ENCODE assay signal across 9 cellular contexts in genomic region chr15:90932660-90932991, GRCh38. TPM values are rescaled to one million over a fixed set of nuclear protein-coding genes. Genes with fewer than 3 reads are reported as not detected.
A peak's percentile ranks its signal among the peaks of the same experiment; 100 is the strongest.
DNase-seq lines count a peak whose midpoint lies in the region; FAIRE-seq and TF ChIP-seq lines count a peak whose summit lies in the region.
"Had no signal": no experiment of that assay in that cellular context is flagged by ENCODE, and none has a peak within 500 bp of the region (broad histone marks: within the 10 kb centered on the region; RNA-seq: fewer than 3 reads in every experiment).

No MANE protein-coding gene starts in this region.

- H3K14ac ChIP-seq in H1 (ENCODE audit: insufficient read length), result no peak overlapping the region

- no peak overlapping the region; a peak in 1 of 7 replicates for H3K9ac ChIP-seq in H1 (replicated peaks in 1 of 4; ENCODE audit: extremely low read depth in 1 of 4, low read depth in 3 of 4, low read length in 3 of 4)

- H4K20me1 ChIP-seq in PC-9 (ENCODE audit: insufficient read depth) (no peaks in the 10 kb centered on the region), H1 (replicated peaks in 1 of 2; ENCODE audit: control insufficient read depth in 1 of 2, insufficient read depth in 2 of 2, low read length in 2 of 2) (peaks cover 0 to 1% of the 10 kb centered on the region in 2 experiments)

- H4K5ac ChIP-seq in H1 (ENCODE audit: insufficient read length, low read depth, low read length), result no peak overlapping the region

- TF ChIP-seq CTCF in PC-9 (conservative IDR thresholded peaks at IDR 0.05) (peak; percentile 19; the same call in 1 of the 2 replicates), H1 (IDR thresholded peaks at IDR 0.05; ENCODE audit: control extremely low read depth in 1 of 3, insufficient read depth in 1 of 3, low read depth in 1 of 3, low read length in 3 of 3) (no peak), ovary (IDR thresholded peaks at IDR 0.05) (no peak)

- peak overlapping the region; percentile 82 for H3K27ac ChIP-seq in CD4-positive, alpha-beta memory T cell (ENCODE audit: low read depth, low read length)
- H3K27ac ChIP-seq in PC-9, result no peak overlapping the region
- no peak overlapping the region for H3K27ac ChIP-seq in H1 (ENCODE audit: low read depth, low read length)
- H3K27ac ChIP-seq in ovary, result peak overlapping the region in 1 of 2 donors; percentile 81

- no peak overlapping the region for H3K56ac ChIP-seq in H1 (replicated peaks; ENCODE audit: insufficient read length, low read depth, low read length)

- TF ChIP-seq POLR2A in H1 (IDR thresholded peaks at IDR 0.05; ENCODE audit: control extremely low read depth in 1 of 2, low read depth in 2 of 2, low read length in 2 of 2) (no peak), ovary (IDR thresholded peaks at IDR 0.05) (no peak)

- intact Hi-C loops in CD4-positive, alpha-beta memory T cell (cut with micrococcal nuclease), result loop anchor here (5.0 to 10.0 kb wide), 2 partner anchors 542 to 925 kb away; no protein-coding TSS in a partner anchor
- intact Hi-C loops in PC-9 (cut with micrococcal nuclease; ENCODE audit: unreplicated experiment), result loop anchor here (1.0 to 10.0 kb wide), 5 partner anchors 101 to 830 kb away; partner anchors contain the start of genes BLM and IDH2
- intact Hi-C loops in ovary (cut with DNase I), result no loop called here

- no peak overlapping the region for H3K18ac ChIP-seq in H1 (ENCODE audit: extremely low read depth, low read length)

- H3K27ac Mint-ChIP-seq in CD4-positive, alpha-beta memory T cell, result peak overlapping the region; percentile 87 to 99 (median 99)

- 0 out of 2 replicates have a peak overlapping the region, but pooled peaks have one; percentile 27 for H2BK12ac ChIP-seq in H1 (ENCODE audit: low read depth, low read length)

- H3K9me2 ChIP-seq in PC-9 (ENCODE audit: insufficient read depth), result no peaks in the 10 kb centered on the region

- TF ChIP-seq EP300 in H1 (IDR thresholded peaks at IDR 0.05; ENCODE audit: borderline replicate concordance in 1 of 2, low read depth in 2 of 2, low read length in 2 of 2) (no peak), ovary (IDR thresholded peaks at IDR 0.05) (no peak)

- H2AFZ ChIP-seq in PC-9 (peak overlapping the region; percentile 100), H1 (ENCODE audit: low read length) (0 out of 2 replicates have a peak overlapping the region, but pooled peaks have one; percentile 43)

- FAIRE-seq in H1 (lab: Jason Lieb, UNC), result no peak
- FAIRE-seq: TTC549 had no signal

- no peak overlapping the region for H2AK5ac ChIP-seq in H1 (ENCODE audit: low read depth, low read length)

- H3K4me1 Mint-ChIP-seq in CD4-positive, alpha-beta memory T cell, result peaks cover 35 to 77% (median 55%) of the 10 kb centered on the region in 4 donors

- CTCF ChIA-PET in CD4-positive, alpha-beta memory T cell (lab: Charles Lee; ENCODE audit: partially characterized antibody), result interaction anchor here (1.2 to 10.3 kb wide), 24 partner anchors 11 to 699 kb away, joined by 3 to 344 read pairs (median 6); partner anchors contain the start of genes BLM, CIB1, GDPGP1 and MAN2A2
- CTCF ChIA-PET in PC-9 (lab: Charles Lee) (interaction anchor here (0.6 to 2.2 kb wide), 6 partner anchors 30 to 866 kb away, joined by 3 to 11 read pairs (median 4); partner anchors contain the start of genes MAN2A2 and VPS33B), H1 (lab: Charles Lee; ENCODE audit: partially characterized antibody) (interaction anchor here (0.7 to 20.7 kb wide), 44 partner anchors 10 to 920 kb away, joined by 3 to 306 read pairs (median 5); partner anchors contain the start of genes BLM, FES, FURIN and MAN2A2)

- H3K79me1 ChIP-seq in H1 (ENCODE audit: low read depth, low read length), result no peaks in the 10 kb centered on the region; the same call in 1 of the 2 replicates

- no peaks in the 10 kb centered on the region for H3K9me3 ChIP-seq in CD4-positive, alpha-beta memory T cell (ENCODE audit: control insufficient read depth in 1 of 2, low read length in 2 of 2)
- no peaks in the 10 kb centered on the region for H3K9me3 ChIP-seq in PC-9 (ENCODE audit: insufficient read depth, low read depth)
- no peaks in the 10 kb centered on the region for H3K9me3 ChIP-seq in H1 (ENCODE audit: insufficient read depth in 2 of 2, low read depth in 1 of 2, low read length in 1 of 2)
- no peaks in the 10 kb centered on the region for H3K9me3 ChIP-seq in ovary

- H2BK15ac ChIP-seq in H1 (ENCODE audit: low read length), result no peak overlapping the region

- TF ChIP-seq RAD21 in H1 (IDR thresholded peaks at IDR 0.05 in 1 of 2, conservative IDR thresholded peaks at IDR 0.05 in 1 of 2; ENCODE audit: low read depth in 2 of 2, low read length in 2 of 2), result no peak

- no TSS peak for BruUV-seq in PC-9 (replicated peaks; lab: Mats Ljungman, UMichigan)

- H3K4me3 Mint-ChIP-seq in CD4-positive, alpha-beta memory T cell, result peak overlapping the region in 7 of 8 donors; percentile 41 to 99 (median 94)

- H3K79me2 ChIP-seq in PC-9 (ENCODE audit: low read depth) (peaks cover 11% of the 10 kb centered on the region), H1 (ENCODE audit: control insufficient read depth in 1 of 2, insufficient read depth in 2 of 2, low read length in 2 of 2) (no peaks in the 10 kb centered on the region)

- no peak overlapping the region for H4K91ac ChIP-seq in H1 (replicated peaks; ENCODE audit: insufficient read length, low read length)

- H2BK5ac ChIP-seq in H1 (ENCODE audit: low read depth, low read length), result no peak overlapping the region

- H3K4me2 ChIP-seq in PC-9 (peak overlapping the region; percentile 73), H1 (ENCODE audit: insufficient read depth in 1 of 2, low read depth in 2 of 2, low read length in 2 of 2) (peak overlapping the region; percentile 47 to 93)

- H2BK20ac ChIP-seq in H1 (ENCODE audit: low read length), result no peak overlapping the region

- peaks cover 0 to 21% of the 10 kb centered on the region in 2 donors for H3K36me3 Mint-ChIP-seq in CD4-positive, alpha-beta memory T cell

- POLR2A ChIA-PET in CD4-positive, alpha-beta memory T cell (lab: Charles Lee; ENCODE audit: partially characterized antibody), result interaction anchor here (0.9 to 10.0 kb wide), 19 partner anchors 9 to 701 kb away, joined by 3 to 315 read pairs (median 8); partner anchors contain the start of genes BLM, CIB1, GDPGP1 and IQGAP1
- POLR2A ChIA-PET in PC-9 (lab: Charles Lee; ENCODE audit: unreplicated experiment), result no interaction called here
- POLR2A ChIA-PET in H1 (lab: Charles Lee; ENCODE audit: partially characterized antibody), result interaction anchor here (0.8 to 5.0 kb wide), 5 partner anchors 11 to 62 kb away, joined by 3 to 24 read pairs (median 12); partner anchors contain the start of genes MAN2A2 and RCCD1

- H3F3A ChIP-seq in PC-9 (ENCODE audit: insufficient read depth, low read depth), result peaks cover 15% of the 10 kb centered on the region; the same call in 1 of the 2 replicates

- peak in 1 of 5 donors; percentile 49 for DNase-seq in CD4-positive, alpha-beta memory T cell
- DNase-seq in PC-9 (no peak), H1 (ENCODE audit: low read depth in 1 of 2, low spot score in 2 of 2) (no peak), ovary (no peak), SW480 (ENCODE audit: low spot score) (no peak), anterior cingulate cortex (lab: John Stamatoyannopoulos, UW) (no peak), dermis blood vessel endothelial cell (no peak)
- no peak for DNase-seq in activated CD4-positive, alpha-beta T cell treated with anti-CD3 and anti-CD28 coated beads for 1 hour

- no peaks in the 10 kb centered on the region for H3K27me3 ChIP-seq in CD4-positive, alpha-beta memory T cell (ENCODE audit: insufficient read depth, low read length)
- H3K27me3 ChIP-seq in PC-9 (ENCODE audit: insufficient read depth, low read depth), result no peaks in the 10 kb centered on the region
- 0 out of 7 replicates have a peak, but pooled peaks cover 0 to 4% (median 0%) of the 10 kb centered on the region in 4 experiments for H3K27me3 ChIP-seq in H1 (replicated peaks in 1 of 4; ENCODE audit: control insufficient read depth in 3 of 4, extremely low read depth in 1 of 4, insufficient read depth in 3 of 4, low read length in 3 of 4)
- H3K27me3 ChIP-seq in ovary, result no peaks in the 10 kb centered on the region

- H3K4me1 ChIP-seq in CD4-positive, alpha-beta memory T cell (ENCODE audit: insufficient read depth, low read length), result peaks cover 58% of the 10 kb centered on the region
- H3K4me1 ChIP-seq in PC-9 (replicated peaks; ENCODE audit: insufficient read depth), result peaks cover 33% of the 10 kb centered on the region
- peaks cover 0 to 13% (median 7%) of the 10 kb centered on the region in 4 experiments; a peak in 6 of 7 replicates for H3K4me1 ChIP-seq in H1 (replicated peaks in 1 of 4; ENCODE audit: control insufficient read depth in 3 of 4, insufficient read depth in 4 of 4, low read length in 3 of 4)
- peaks cover 18% of the 10 kb centered on the region for H3K4me1 ChIP-seq in ovary (ENCODE audit: insufficient read depth)

- no peaks in the 10 kb centered on the region for H3K27me3 Mint-ChIP-seq in CD4-positive, alpha-beta memory T cell

- H4K8ac ChIP-seq in H1 (ENCODE audit: extremely low read depth, insufficient read depth, low read length), result no peak overlapping the region

- H3K23ac ChIP-seq in H1 (ENCODE audit: insufficient read length), result no peak overlapping the region

- H3K23me2 ChIP-seq in H1 (ENCODE audit: low read depth, low read length), result peaks cover 11% of the 10 kb centered on the region; the same call in 1 of the 2 replicates

- no peak overlapping the region for H3K4ac ChIP-seq in H1 (replicated peaks; ENCODE audit: insufficient read length, low read depth, low read length)

- no peaks in the 10 kb centered on the region for H3K36me3 ChIP-seq in CD4-positive, alpha-beta memory T cell (ENCODE audit: insufficient read depth, low read length)
- H3K36me3 ChIP-seq in PC-9 (ENCODE audit: low read depth) (no peaks in the 10 kb centered on the region), H1 (ENCODE audit: control insufficient read depth in 2 of 4, insufficient read depth in 4 of 4, low read length in 3 of 4) (peaks cover 0 to 4% (median 1%) of the 10 kb centered on the region in 4 experiments; a peak in 1 of 8 replicates), ovary (no peaks in the 10 kb centered on the region)

- peaks cover 0 to 6% (median 0%) of the 10 kb centered on the region in 8 donors for H3K9me3 Mint-ChIP-seq in CD4-positive, alpha-beta memory T cell

- 45% methylated on average over 2 of the region's 5 CpGs; no CpG with 5 or more reads in 1 of the 2 experiments for WGBS in H1 (ENCODE audit: extremely low coverage in 1 of 2, insufficient coverage in 1 of 2, insufficient read length in 1 of 2, insufficient replicate concordance in 2 of 2, low coverage in 1 of 2, low lambda C conversion rate in 2 of 2, missing lambda C conversion rate in 1 of 2), 2 experiments
- WGBS in ovary, 3 donors, result 19 to 20% (median 20%) methylated on average over 5 of the region's 5 CpGs

- peak overlapping the region; percentile 95 to 96 for H3K4me3 ChIP-seq in CD4-positive, alpha-beta memory T cell (ENCODE audit: low read length in 2 of 2)
- peak overlapping the region; percentile 88; the same call in 1 of the 2 replicates for H3K4me3 ChIP-seq in PC-9
- H3K4me3 ChIP-seq in H1 (ENCODE audit: extremely low read depth in 1 of 4, insufficient read depth in 2 of 4, low read depth in 3 of 4, low read length in 4 of 4), result peak overlapping the region in 2 of 4 experiments; percentile 58 to 82; a peak in 4 of 8 replicates
- peak overlapping the region; percentile 69 for H3K4me3 ChIP-seq in ovary

- H2BK120ac ChIP-seq in H1 (replicated peaks; ENCODE audit: low read depth, low read length), result no peak overlapping the region

RNA-seq across cellular contexts. Expression of gene HDDC3, which starts 0.3 kb away (rescaled TPM):
- total RNA-seq in CD4-positive, alpha-beta memory T cell, result 10 to 100 TPM; 27.4 to 28.3 TPM
- 10 to 100 TPM; 34.6 to 38.7 TPM for polyA plus RNA-seq in CD4-positive, alpha-beta memory T cell
- total RNA-seq in PC-9 (2021), result 18.1 and 20.9 TPM in 2 replicates
- 16.3 and 17.0 TPM in 2 replicates for total RNA-seq in H1 (2021; fragmentation: NEBNext Ultra II Directional; extraction: Animal tissue kit (Norgen Biotek cat#: 25700))
- 16.5 and 19.6 TPM in 2 replicates for polyA plus RNA-seq in H1 (2011; rRNA removed)
- polyA plus RNA-seq in H1 (2011; cell fraction: cytosol; rRNA removed), result 20.7 TPM
- 16.6 TPM for polyA plus RNA-seq in H1 (2011; cell fraction: nucleus; rRNA removed)
- 10.3 to 16.5 TPM (median 13.7 TPM) in 4 replicates for polyA plus RNA-seq in H1 (2012, experiment 1 of 2)
- polyA plus RNA-seq in H1 (2012, experiment 2 of 2), result 13.7 TPM
- polyA plus RNA-seq in H1 (2013, experiment 1 of 2), result 14.9 TPM
- polyA plus RNA-seq in H1 (2013, experiment 2 of 2), result 13.1 TPM
- 15.6 and 17.6 TPM in 2 replicates for polyA minus RNA-seq in H1 (2011; rRNA and poly(A)+ RNA removed)
- 11.1 TPM for polyA minus RNA-seq in H1 (2011; cell fraction: cytosol; rRNA and poly(A)+ RNA removed)
- polyA minus RNA-seq in H1 (2011; cell fraction: nucleus; rRNA and poly(A)+ RNA removed), result 17.6 TPM
- 10 to 100 TPM; 11.7 to 17.2 (median 13.5) TPM for total RNA-seq in ovary
- 10 to 100 TPM; 13.0 to 13.1 TPM for polyA plus RNA-seq in ovary
- total RNA-seq in dermis blood vessel endothelial cell, result 16.3 and 16.7 TPM in 2 replicates

RNA-seq across cellular contexts. Expression of gene UNC45A, which starts 2.5 kb away (rescaled TPM):
- 10 to 100 TPM; 71.1 to 72.3 TPM for total RNA-seq in CD4-positive, alpha-beta memory T cell
- polyA plus RNA-seq in CD4-positive, alpha-beta memory T cell, result 10 to 100 TPM; 41.7 to 68.9 TPM
- total RNA-seq in PC-9 (2021), result 81.8 and 86.0 TPM in 2 replicates
- total RNA-seq in H1 (2021; fragmentation: NEBNext Ultra II Directional; extraction: Animal tissue kit (Norgen Biotek cat#: 25700)), result 75.4 and 84.2 TPM in 2 replicates
- polyA plus RNA-seq in H1 (2011; rRNA removed), result 74.1 and 87.2 TPM in 2 replicates
- 89.0 TPM for polyA plus RNA-seq in H1 (2011; cell fraction: cytosol; rRNA removed)
- polyA plus RNA-seq in H1 (2011; cell fraction: nucleus; rRNA removed), result 152 TPM
- 58.1 to 98.9 TPM (median 91.2 TPM) in 4 replicates for polyA plus RNA-seq in H1 (2012, experiment 1 of 2)
- 60.3 TPM for polyA plus RNA-seq in H1 (2012, experiment 2 of 2)
- 30.1 TPM for polyA plus RNA-seq in H1 (2013, experiment 1 of 2)
- 26.3 TPM for polyA plus RNA-seq in H1 (2013, experiment 2 of 2)
- polyA minus RNA-seq in H1 (2011; rRNA and poly(A)+ RNA removed), result 72.3 and 80.6 TPM in 2 replicates
- 47.0 TPM for polyA minus RNA-seq in H1 (2011; cell fraction: cytosol; rRNA and poly(A)+ RNA removed)
- 59.5 TPM for polyA minus RNA-seq in H1 (2011; cell fraction: nucleus; rRNA and poly(A)+ RNA removed)
- 10 to 100 TPM; 26.2 to 75.6 (median 56.1) TPM for total RNA-seq in ovary
- polyA plus RNA-seq in ovary, result 10 to 100 TPM; 30.5 to 50.8 TPM
- 128 and 141 TPM in 2 replicates for total RNA-seq in dermis blood vessel endothelial cell

RNA-seq across cellular contexts. Expression of gene RCCD1, which starts 22.1 kb away (rescaled TPM):
- 10 to 100 TPM; 14.0 to 15.6 TPM for total RNA-seq in CD4-positive, alpha-beta memory T cell
- polyA plus RNA-seq in CD4-positive, alpha-beta memory T cell, result 1 to 10 TPM; 2.0 to 4.7 TPM
- total RNA-seq in PC-9 (2021) (51.4 and 51.5 TPM in 2 replicates), ovary (10 to 100 TPM in 6 of 7 donors, 1 to 10 TPM in 1; 8.8 to 15.6 (median 13.5) TPM), dermis blood vessel endothelial cell (6.8 and 12.4 TPM in 2 replicates)
- total RNA-seq in H1 (2021; fragmentation: NEBNext Ultra II Directional; extraction: Animal tissue kit (Norgen Biotek cat#: 25700)), result 16.2 and 18.8 TPM in 2 replicates
- polyA plus RNA-seq in H1 (2011; rRNA removed) (9.9 and 13.2 TPM in 2 replicates), ovary (10 to 100 TPM in 1 of 2 donors, 1 to 10 TPM in 1; 8.7 to 13.0 TPM)
- 15.6 TPM for polyA plus RNA-seq in H1 (2011; cell fraction: cytosol; rRNA removed)
- 70.5 TPM for polyA plus RNA-seq in H1 (2011; cell fraction: nucleus; rRNA removed)
- 21.0 to 22.6 TPM (median 21.9 TPM) in 4 replicates for polyA plus RNA-seq in H1 (2012, experiment 1 of 2)
- 12.9 TPM for polyA plus RNA-seq in H1 (2012, experiment 2 of 2)
- 12.7 TPM for polyA plus RNA-seq in H1 (2013, experiment 1 of 2)
- 11.1 TPM for polyA plus RNA-seq in H1 (2013, experiment 2 of 2)
- polyA minus RNA-seq in H1 (2011; rRNA and poly(A)+ RNA removed), result 4.5 and 7.2 TPM in 2 replicates
- polyA minus RNA-seq in H1 (2011; cell fraction: cytosol; rRNA and poly(A)+ RNA removed), result 6.4 TPM
- polyA minus RNA-seq in H1 (2011; cell fraction: nucleus; rRNA and poly(A)+ RNA removed), result 18.9 TPM

RNA-seq across cellular contexts. Expression of gene MAN2A2, which starts 29.5 kb away (rescaled TPM):
- 100 to 1,000 TPM; 123 to 126 TPM for total RNA-seq in CD4-positive, alpha-beta memory T cell
- polyA plus RNA-seq in CD4-positive, alpha-beta memory T cell, result 10 to 100 TPM in 1 of 2 donors, 1 to 10 TPM in 1; 1.3 to 12.2 TPM
- total RNA-seq in PC-9 (2021) (26.4 and 27.1 TPM in 2 replicates), ovary (10 to 100 TPM; 25.3 to 66.5 (median 39.5) TPM), dermis blood vessel endothelial cell (23.1 and 38.7 TPM in 2 replicates)
- 21.9 and 23.1 TPM in 2 replicates for total RNA-seq in H1 (2021; fragmentation: NEBNext Ultra II Directional; extraction: Animal tissue kit (Norgen Biotek cat#: 25700))
- polyA plus RNA-seq in H1 (2011; rRNA removed) (29.7 and 35.9 TPM in 2 replicates), ovary (10 to 100 TPM; 25.8 to 29.1 TPM)
- polyA plus RNA-seq in H1 (2011; cell fraction: cytosol; rRNA removed), result 24.6 TPM
- polyA plus RNA-seq in H1 (2011; cell fraction: nucleus; rRNA removed), result 210 TPM
- 16.3 to 19.6 TPM (median 18.4 TPM) in 4 replicates for polyA plus RNA-seq in H1 (2012, experiment 1 of 2)
- polyA plus RNA-seq in H1 (2012, experiment 2 of 2), result 4.7 TPM
- polyA plus RNA-seq in H1 (2013, experiment 1 of 2), result 18.5 TPM
- 14.0 TPM for polyA plus RNA-seq in H1 (2013, experiment 2 of 2)
- 20.9 and 24.9 TPM in 2 replicates for polyA minus RNA-seq in H1 (2011; rRNA and poly(A)+ RNA removed)
- 9.3 TPM for polyA minus RNA-seq in H1 (2011; cell fraction: cytosol; rRNA and poly(A)+ RNA removed)
- 32.5 TPM for polyA minus RNA-seq in H1 (2011; cell fraction: nucleus; rRNA and poly(A)+ RNA removed)

RNA-seq across cellular contexts. Expression of gene FES, which starts 48.3 kb away (rescaled TPM):
- 1 to 10 TPM; 2.3 to 3.0 TPM for total RNA-seq in CD4-positive, alpha-beta memory T cell
- polyA plus RNA-seq in CD4-positive, alpha-beta memory T cell, result not detected
- total RNA-seq in PC-9 (2021), result 2.1 and 3.8 TPM in 2 replicates
- total RNA-seq in H1 (2021; fragmentation: NEBNext Ultra II Directional; extraction: Animal tissue kit (Norgen Biotek cat#: 25700)), result 6.8 and 8.6 TPM in 2 replicates
- 8.5 and 10.9 TPM in 2 replicates for polyA plus RNA-seq in H1 (2011; rRNA removed)
- polyA plus RNA-seq in H1 (2011; cell fraction: cytosol; rRNA removed), result 9.5 TPM
- 42.5 TPM for polyA plus RNA-seq in H1 (2011; cell fraction: nucleus; rRNA removed)
- polyA plus RNA-seq in H1 (2012, experiment 1 of 2), result 4.2 to 9.7 TPM (median 8.0 TPM) in 4 replicates
- polyA plus RNA-seq in H1 (2012, experiment 2 of 2), result 6.3 TPM
- 3.9 TPM for polyA plus RNA-seq in H1 (2013, experiment 1 of 2)
- 3.0 TPM for polyA plus RNA-seq in H1 (2013, experiment 2 of 2)
- polyA minus RNA-seq in H1 (2011; rRNA and poly(A)+ RNA removed), result 7.4 and 8.6 TPM in 2 replicates
- 9.8 TPM for polyA minus RNA-seq in H1 (2011; cell fraction: cytosol; rRNA and poly(A)+ RNA removed)
- polyA minus RNA-seq in H1 (2011; cell fraction: nucleus; rRNA and poly(A)+ RNA removed), result 18.5 TPM
- 10 to 100 TPM; 20.0 to 37.2 (median 24.8) TPM for total RNA-seq in ovary
- polyA plus RNA-seq in ovary, result 10 to 100 TPM in 1 of 2 donors, 1 to 10 TPM in 1; 2.2 to 25.6 TPM
- 110 and 134 TPM in 2 replicates for total RNA-seq in dermis blood vessel endothelial cell

Comparison
In these comparisons a context has a peak if more than half of its experiments do, and no peak if none do; other contexts are left out.
1. intact Hi-C loops: an anchor here in CD4-positive, alpha-beta memory T cell (5.0 to 10.0 kb wide) and PC-9 (1.0 to 10.0 kb wide); none called in ovary.